27 cellular contexts compared by ENCODE assay signal in the genomic region with DNA sequence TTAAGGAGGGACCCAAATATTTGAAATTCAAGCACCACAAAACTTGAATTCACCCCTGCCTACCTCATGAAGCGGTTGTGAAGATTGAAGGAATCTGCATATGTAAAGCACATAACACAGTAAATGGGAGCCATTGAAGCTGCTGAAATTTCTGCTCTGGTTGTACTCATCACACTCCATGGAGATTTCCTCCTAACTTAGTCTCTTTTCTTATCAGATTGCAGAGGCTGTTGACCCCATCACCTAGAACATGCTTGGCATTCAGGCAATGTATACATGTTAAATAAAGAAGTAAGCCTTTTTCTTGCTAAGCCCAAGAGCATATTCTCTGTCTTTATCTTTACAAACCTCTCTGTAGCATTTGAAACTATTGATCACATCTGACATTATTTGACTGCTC.
"Had no signal": no experiment of that assay in that cellular context is flagged by ENCODE, and none has a peak within 500 bp of the region (broad histone marks: within the 10 kb centered on the region; RNA-seq: fewer than 3 reads in every experiment).

No MANE protein-coding gene starts in this region.

- H3K27ac Mint-ChIP-seq: natural killer cell treated with Interleukin-12 subunit alpha and Interleukin-12 subunit beta and Interleukin-15 and Interleukin-18, amount 100 ng/mL, for 72 hours; nephron progenitor cell; progenitor cell of endocrine pancreas; stimulated activated effector memory CD8-positive, alpha-beta T cell treated with anti-CD3 and anti-CD28 coated beads, Interleukin-12 subunit alpha, Interleukin-12 subunit beta, amount 100 ng/mL, for 72 hours; stimulated activated naive B cell treated with anti-CD40 and anti-IgM and Interleukin-4, amounts not matched to agents 10 μg/mL and 1 μg/mL and 100 μg/mL, for 72 hours; stimulated activated naive CD8-positive, alpha-beta T cell treated with anti-CD3 and anti-CD28 coated beads, Interleukin-15, Interleukin-2, amounts not matched to agents 100 ng/mL and 50 ng/mL, for 24 hours had no signal

- H2AFZ ChIP-seq: parathyroid adenoma had no signal

- H3K27me3 Mint-ChIP-seq: progenitor cell of endocrine pancreas; stimulated activated naive B cell treated with anti-CD40 and anti-IgM and Interleukin-4, amounts not matched to agents 10 μg/mL and 1 μg/mL and 100 μg/mL, for 72 hours; stimulated activated naive CD8-positive, alpha-beta T cell treated with anti-CD3 and anti-CD28 coated beads, Interleukin-15, Interleukin-2, amounts not matched to agents 100 ng/mL and 50 ng/mL, for 24 hours had no signal

- H3K4me1 Mint-ChIP-seq: nephron progenitor cell; neural crest cell; stimulated activated naive B cell treated with anti-CD40 and anti-IgM and Interleukin-4, amounts not matched to agents 10 μg/mL and 1 μg/mL and 100 μg/mL, for 72 hours had no signal

- H3K4me3 ChIP-seq: psoas muscle, right lobe of liver, sigmoid colon, stomach, thoracic aorta, thyroid gland, tibial nerve, upper lobe of left lung, vagina had no signal

- H3K27ac ChIP-seq: neutrophil, parathyroid adenoma, psoas muscle, right lobe of liver, sigmoid colon, stomach, thoracic aorta, thyroid gland, tibial nerve, upper lobe of left lung, vagina had no signal

- H3K36me3 Mint-ChIP-seq: natural killer cell treated with Interleukin-12 subunit alpha and Interleukin-12 subunit beta and Interleukin-15 and Interleukin-18, amount 100 ng/mL, for 72 hours; stimulated activated effector memory CD8-positive, alpha-beta T cell treated with anti-CD3 and anti-CD28 coated beads, Interleukin-12 subunit alpha, Interleukin-12 subunit beta, amount 100 ng/mL, for 72 hours; stimulated activated naive B cell treated with anti-CD40 and anti-IgM and Interleukin-4, amounts not matched to agents 10 μg/mL and 1 μg/mL and 100 μg/mL, for 72 hours had no signal

- H3K4me1 ChIP-seq: psoas muscle, right lobe of liver, sigmoid colon, stomach, thyroid gland, tibial nerve, upper lobe of left lung, vagina had no signal

- H3K36me3 ChIP-seq: neutrophil, right lobe of liver, sigmoid colon, stomach, thoracic aorta, thyroid gland, tibial nerve, upper lobe of left lung, vagina had no signal

- H3K9ac ChIP-seq: parathyroid adenoma had no signal

- H3K9me3 Mint-ChIP-seq: natural killer cell treated with Interleukin-12 subunit alpha and Interleukin-12 subunit beta and Interleukin-15 and Interleukin-18, amount 100 ng/mL, for 72 hours; nephron progenitor cell; neural crest cell; stimulated activated effector memory CD8-positive, alpha-beta T cell treated with anti-CD3 and anti-CD28 coated beads, Interleukin-12 subunit alpha, Interleukin-12 subunit beta, amount 100 ng/mL, for 72 hours; stimulated activated naive CD8-positive, alpha-beta T cell treated with anti-CD3 and anti-CD28 coated beads, Interleukin-15, Interleukin-2, amounts not matched to agents 100 ng/mL and 50 ng/mL, for 24 hours had no signal

- H3K27me3 ChIP-seq: neutrophil, right lobe of liver, sigmoid colon, thyroid gland, tibial nerve, upper lobe of left lung, vagina had no signal

- H3K4me3 Mint-ChIP-seq: natural killer cell treated with Interleukin-12 subunit alpha and Interleukin-12 subunit beta and Interleukin-15 and Interleukin-18, amount 100 ng/mL, for 72 hours; nephron progenitor cell; neural crest cell; stimulated activated effector memory CD8-positive, alpha-beta T cell treated with anti-CD3 and anti-CD28 coated beads, Interleukin-12 subunit alpha, Interleukin-12 subunit beta, amount 100 ng/mL, for 72 hours; stimulated activated naive B cell treated with anti-CD40 and anti-IgM and Interleukin-4, amounts not matched to agents 10 μg/mL and 1 μg/mL and 100 μg/mL, for 72 hours; stimulated activated naive CD8-positive, alpha-beta T cell treated with anti-CD3 and anti-CD28 coated beads, Interleukin-15, Interleukin-2, amounts not matched to agents 100 ng/mL and 50 ng/mL, for 24 hours had no signal

- ATAC-seq: natural killer cell treated with Interleukin-12 subunit alpha and Interleukin-12 subunit beta and Interleukin-15 and Interleukin-18, amount 100 ng/mL, for 72 hours; psoas muscle; right cardiac atrium; right lobe of liver; stimulated activated effector memory CD8-positive, alpha-beta T cell treated with anti-CD3 and anti-CD28 coated beads, Interleukin-12 subunit alpha, Interleukin-12 subunit beta, amount 100 ng/mL, for 72 hours; stimulated activated naive B cell treated with anti-CD40 and anti-IgM and Interleukin-4, amounts not matched to agents 10 μg/mL and 1 μg/mL and 100 μg/mL, for 72 hours had no signal

- H3K9me3 ChIP-seq: neutrophil, psoas muscle, right lobe of liver, sigmoid colon, stomach, thoracic aorta, thyroid gland, tibial nerve, upper lobe of left lung, vagina had no signal

- H3K79me2 ChIP-seq: parathyroid adenoma had no signal

- DNase-seq: nephron progenitor cell; nucleus accumbens; posterior cingulate gyrus; psoas muscle; right cardiac atrium; right lobe of liver; sigmoid colon; small intestine; stimulated activated CD4-positive, alpha-beta T cell treated with anti-CD3 and anti-CD28 coated beads, Interleukin-15, amount 100 ng/mL, for 24 hours; stimulated activated CD4-positive, alpha-beta T cell treated with anti-CD3 and anti-CD28 coated beads, Interleukin-2, amount 100 ng/mL, for 24 hours; stimulated activated CD4-positive, alpha-beta T cell treated with anti-CD3 and anti-CD28 coated beads, Interleukin-2, amount 100 ng/mL, for 48 hours; stimulated activated CD4-positive, alpha-beta T cell treated with anti-CD3 and anti-CD28 coated beads, Interleukin-4, amount 100 ng/mL, for 24 hours; stimulated activated naive B cell treated with anti-CD40 and anti-IgM and Interleukin-4, amounts not matched to agents 10 μg/mL and 1 μg/mL and 100 μg/mL, for 72 hours; stimulated activated naive CD4-positive, alpha-beta T cell treated with Interleukin-2 at 50 U/mL for 16 hours; stomach; thyroid gland; upper lobe of left lung had no signal
